Comparison of ENCODE assay signal across 1 cellular context in genomic region chr12:52245259-52245961, GRCh38.
TF ChIP-seq lines count a peak whose summit lies in the region.

No MANE protein-coding gene starts in this region.

TF ChIP-seq in H1, 55 proteins besides CTCF, POLR2A, EP300 and RAD21:
- TF ChIP-seq RFX5 (IDR thresholded peaks at IDR 0.05; ENCODE audit: borderline replicate concordance, low read depth, low read length) (no peak), TEAD4 (IDR thresholded peaks at IDR 0.05; ENCODE audit: low read depth, low read length) (no peak), CHD2 (IDR thresholded peaks at IDR 0.05; ENCODE audit: low read length) (no peak), CTBP2 (IDR thresholded peaks at IDR 0.05; ENCODE audit: borderline replicate concordance, insufficient read depth, insufficient read length, low read length) (no peak), CEBPB (IDR thresholded peaks at IDR 0.05; ENCODE audit: low read depth, low read length) (no peak), TCF12 (IDR thresholded peaks at IDR 0.05; ENCODE audit: low read depth, low read length) (no peak), CHD7 (IDR thresholded peaks at IDR 0.05; ENCODE audit: insufficient replicate concordance, low read length) (no peak), SIN3A (conservative IDR thresholded peaks at IDR 0.05 in 1 of 2, IDR thresholded peaks at IDR 0.05 in 1 of 2; ENCODE audit: low read depth in 1 of 2, low read length in 2 of 2) (no peak), KDM4A (IDR thresholded peaks at IDR 0.05; ENCODE audit: low read depth, low read length, severe bottlenecking) (no peak), MAX (IDR thresholded peaks at IDR 0.05) (no peak), HDAC2 (IDR thresholded peaks at IDR 0.05; ENCODE audit: borderline replicate concordance in 1 of 2, low read depth in 2 of 2, low read length in 2 of 2) (no peak), SIRT6 (IDR thresholded peaks at IDR 0.05; ENCODE audit: low read length) (no peak), MAFK (IDR thresholded peaks at IDR 0.05; ENCODE audit: low read depth, low read length) (no peak)
TF ChIP-seq in H1: peak in this region for 0.
